In genomic region chr9:130030821-130031481, GRCh38 we compare ENCODE assay signal across 10 cellular contexts. TPM values are rescaled to one million over a fixed set of nuclear protein-coding genes. Genes with fewer than 3 reads are reported as not detected.
DNase-seq lines count a peak whose midpoint lies in the region; ATAC-seq and TF ChIP-seq lines count a peak whose summit lies in the region.
"Had no signal": no experiment of that assay in that cellular context is flagged by ENCODE, and none has a peak within 500 bp of the region (broad histone marks: within the 10 kb centered on the region; RNA-seq: fewer than 3 reads in every experiment).

No MANE protein-coding gene starts in this region.

- no peaks in the 10 kb centered on the region for H3K36me3 ChIP-seq in vagina
- H3K36me3 ChIP-seq: thoracic aorta had no signal

- H3K4me3 Mint-ChIP-seq in activated B cell treated with CpG ODN at 0.5 μM for 24 hours (peak overlapping the region; percentile 77), Calu3 (ENCODE audit: low read depth, unreplicated experiment) (no peak overlapping the region)

- TF ChIP-seq CTCF in activated B cell treated with CpG ODN at 0.5 μM for 24 hours (IDR thresholded peaks at IDR 0.05) (no peak), vagina (IDR thresholded peaks at IDR 0.05) (no peak), Calu3 (IDR thresholded peaks at IDR 0.05; ENCODE audit: unreplicated experiment) (no peak)

- H3K4me1 Mint-ChIP-seq in activated B cell treated with CpG ODN at 0.5 μM for 24 hours (peaks cover 98% of the 10 kb centered on the region), Calu3 (ENCODE audit: low read depth, unreplicated experiment) (no peaks in the 10 kb centered on the region)

- ATAC-seq in activated B cell treated with CpG ODN at 0.5 μM for 24 hours (ENCODE audit: low read depth) (peak; percentile 42), left lobe of liver (no peak), HG02571 (IDR thresholded peaks at IDR 0.05; ENCODE audit: unreplicated experiment) (no peak)

- H3K4me3 ChIP-seq in vagina: no peak overlapping the region
- H3K4me3 ChIP-seq: thoracic aorta had no signal

- no peaks in the 10 kb centered on the region for H3K27me3 ChIP-seq in vagina

- H3K27me3 Mint-ChIP-seq in activated B cell treated with CpG ODN at 0.5 μM for 24 hours (no peaks in the 10 kb centered on the region), Calu3 (ENCODE audit: unreplicated experiment) (no peaks in the 10 kb centered on the region)

- no TSS peak for BruUV-seq in Calu3 (replicated peaks; lab: Mats Ljungman, UMichigan)

- H3K27ac Mint-ChIP-seq in activated B cell treated with CpG ODN at 0.5 μM for 24 hours: peak overlapping the region; percentile 93
- no peak overlapping the region for H3K27ac Mint-ChIP-seq in Calu3 (ENCODE audit: unreplicated experiment)

- H3K9me3 ChIP-seq in vagina: no peaks in the 10 kb centered on the region
- H3K9me3 ChIP-seq: thoracic aorta had no signal

- peak overlapping the region; percentile 30 for H3K27ac ChIP-seq in vagina

- no peak for TF ChIP-seq POLR2A in vagina (IDR thresholded peaks at IDR 0.05)

- CTCF ChIA-PET in activated B cell treated with CpG ODN at 0.5 μM for 24 hours (lab: Charles Lee): interaction anchor here (1.5 kb wide), 1 partner anchor 21 kb away, joined by 3 read pairs; no protein-coding TSS in a partner anchor
- CTCF ChIA-PET in Calu3 (lab: Charles Lee): no interaction called here

- DNase-seq in stimulated activated CD4-positive, alpha-beta T cell treated with anti-CD3 and anti-CD28 coated beads, Interleukin-4, amount 100 ng/mL, for 24 hours: peak; percentile 33
- no peak for DNase-seq in stimulated activated CD4-positive, alpha-beta T cell treated with anti-CD3 and anti-CD28 coated beads, Interleukin-4, amount 100 ng/mL, for 1 hour
- DNase-seq in activated B cell treated with CpG ODN at 0.5 μM for 24 hours: no peak
- peak; percentile 28 for DNase-seq in left lobe of liver (ENCODE audit: low spot score)
- no peak for DNase-seq in vagina (ENCODE audit: extremely low spot score in 2 of 2)
- no peak for DNase-seq in Calu3
- no peak for DNase-seq in superior temporal gyrus (ENCODE audit: extremely low spot score)
- DNase-seq: NCI-H2081 had no signal

- POLR2A ChIA-PET in activated B cell treated with CpG ODN at 0.5 μM for 24 hours (lab: Charles Lee): interaction anchor here (1.0 to 27.3 kb wide), 10 partner anchors 3 to 144 kb away, joined by 3 to 1209 read pairs (median 8); partner anchors contain the start of genes FNBP1 and GPR107

- H3K9me3 Mint-ChIP-seq in activated B cell treated with CpG ODN at 0.5 μM for 24 hours (no peaks in the 10 kb centered on the region), Calu3 (ENCODE audit: low read depth, unreplicated experiment) (no peaks in the 10 kb centered on the region)

- H3K36me3 Mint-ChIP-seq in activated B cell treated with CpG ODN at 0.5 μM for 24 hours (ENCODE audit: low read depth) (peaks cover 64% of the 10 kb centered on the region), Calu3 (ENCODE audit: insufficient read depth, unreplicated experiment) (no peaks in the 10 kb centered on the region)

- intact Hi-C loops in activated B cell treated with CpG ODN at 0.5 μM for 24 hours (cut with micrococcal nuclease): no loop called here
- intact Hi-C loops in vagina (cut with DNase I): no loop called here
- intact Hi-C loops in Calu3 (cut with micrococcal nuclease; ENCODE audit: unreplicated experiment): no loop called here

- H3K4me1 ChIP-seq in vagina: peaks cover 64% of the 10 kb centered on the region

RNA-seq across cellular contexts. Expression of gene FNBP1, which starts 12.0 kb away (rescaled TPM):
- total RNA-seq in activated B cell treated with CpG ODN at 0.5 μM for 24 hours (454 and 501 TPM in 2 replicates), left lobe of liver (12.7 TPM), vagina (47.1 TPM), Calu3 (2022) (9.6 and 9.9 TPM in 2 replicates)

RNA-seq across cellular contexts. Expression of gene GPR107, which starts 22.8 kb away (rescaled TPM):
- total RNA-seq in activated B cell treated with CpG ODN at 0.5 μM for 24 hours (17.7 and 19.6 TPM in 2 replicates), left lobe of liver (14.1 TPM), vagina (25.5 TPM), Calu3 (2022) (39.9 and 43.4 TPM in 2 replicates)

Comparison
In these comparisons a context has a peak if more than half of its experiments do, and no peak if none do; other contexts are left out.
1. DNase-seq: peak in stimulated activated CD4-positive, alpha-beta T cell treated with anti-CD3 and anti-CD28 coated beads, Interleukin-4, amount 100 ng/mL, for 24 hours (single experiment) and left lobe of liver (single experiment); none in stimulated activated CD4-positive, alpha-beta T cell treated with anti-CD3 and anti-CD28 coated beads, Interleukin-4, amount 100 ng/mL, for 1 hour (single experiment), activated B cell treated with CpG ODN at 0.5 μM for 24 hours (single experiment), vagina (0 of 2), Calu3 (single experiment) and superior temporal gyrus (single experiment).